In the genomic region with DNA sequence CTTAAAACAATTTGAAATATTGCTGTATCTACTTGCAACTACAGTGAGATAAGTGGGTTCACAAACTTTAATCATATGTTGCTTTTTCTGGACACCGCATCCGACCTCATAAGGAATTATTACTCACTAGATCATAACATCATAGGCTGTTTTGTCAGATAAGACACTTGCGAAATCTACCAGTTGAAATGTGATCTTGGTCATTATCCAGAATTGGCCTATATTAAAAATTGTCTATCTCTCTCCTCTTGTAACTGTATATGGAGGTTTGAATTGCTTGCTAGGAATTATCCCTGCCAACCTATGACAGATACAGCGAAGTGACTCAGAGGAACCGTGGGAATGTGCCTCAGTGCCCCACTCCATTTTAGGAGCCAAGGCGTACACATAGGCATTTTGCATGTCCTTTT, we compare ENCODE assay signal across 1 cellular context.
TF ChIP-seq lines count a peak whose summit lies in the region.

No MANE protein-coding gene starts in this region.

TF ChIP-seq in WTC11, 78 proteins besides CTCF, POLR2A, EP300 and RAD21 (continued from another document):
- TF ChIP-seq, protein P1, sequence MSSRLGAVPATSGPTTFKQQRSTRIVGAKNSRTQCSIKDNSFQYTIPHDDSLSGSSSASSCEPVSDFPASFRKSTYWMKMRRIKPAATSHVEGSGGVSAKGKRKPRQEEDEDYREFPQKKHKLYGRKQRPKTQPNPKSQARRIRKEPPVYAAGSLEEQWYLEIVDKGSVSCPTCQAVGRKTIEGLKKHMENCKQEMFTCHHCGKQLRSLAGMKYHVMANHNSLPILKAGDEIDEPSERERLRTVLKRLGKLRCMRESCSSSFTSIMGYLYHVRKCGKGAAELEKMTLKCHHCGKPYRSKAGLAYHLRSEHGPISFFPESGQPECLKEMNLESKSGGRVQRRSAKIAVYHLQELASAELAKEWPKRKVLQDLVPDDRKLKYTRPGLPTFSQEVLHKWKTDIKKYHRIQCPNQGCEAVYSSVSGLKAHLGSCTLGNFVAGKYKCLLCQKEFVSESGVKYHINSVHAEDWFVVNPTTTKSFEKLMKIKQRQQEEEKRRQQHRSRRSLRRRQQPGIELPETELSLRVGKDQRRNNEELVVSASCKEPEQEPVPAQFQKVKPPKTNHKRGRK (CRISPR knock-in tag; IDR thresholded peaks at IDR 0.05; ENCODE audit: borderline replicate concordance) = no peak
- no peak for TF ChIP-seq ZNF423 (CRISPR knock-in tag; IDR thresholded peaks at IDR 0.05)
- no peak for TF ChIP-seq ATF2 (CRISPR knock-in tag; IDR thresholded peaks at IDR 0.05; ENCODE audit: borderline replicate concordance, low read depth)
